Comparison of ENCODE assay signal across 9 cellular contexts in genomic region chr18:39571511-39571910, GRCh38.
DNase-seq lines count a peak whose midpoint lies in the region; ATAC-seq and TF ChIP-seq lines count a peak whose summit lies in the region.
"Had no signal": no experiment of that assay in that cellular context is flagged by ENCODE, and none has a peak within 500 bp of the region (broad histone marks: within the 10 kb centered on the region; RNA-seq: fewer than 3 reads in every experiment).

No MANE protein-coding gene starts in this region.

- H3K4me3 Mint-ChIP-seq in neural progenitor cell, result no peak overlapping the region

- H3K9me3 Mint-ChIP-seq in neural progenitor cell, result peaks cover 6% of the 10 kb centered on the region

- peaks cover 8% of the 10 kb centered on the region for H3K4me1 ChIP-seq in neural progenitor cell
- H3K4me1 ChIP-seq: BLaER1 treated with 17β-estradiol and CSF1 and Interleukin-3, amounts not matched to agents 10 nM and 100 nM had no signal

- no peak overlapping the region for H3K4me3 ChIP-seq in neural progenitor cell
- H3K4me3 ChIP-seq: BLaER1 treated with 17β-estradiol and CSF1 and Interleukin-3, amounts not matched to agents 10 nM and 100 nM had no signal

- peak; percentile 17 for DNase-seq in NCI-H1105 treated with DMSO at 0.1 percent for 48 hours (lab: John Stamatoyannopoulos, UW)
- no peak for DNase-seq in NCI-H1105 (lab: John Stamatoyannopoulos, UW)
- DNase-seq in NAMALWA (ENCODE audit: low spot score), result peak; percentile 45
- DNase-seq in dermis blood vessel endothelial cell, result peak; percentile 69
- DNase-seq in neural progenitor cell (ENCODE audit: low spot score), result peak; percentile 47
- no peak for DNase-seq in UCSD-AML1 (lab: John Stamatoyannopoulos, UW; ENCODE audit: unreplicated experiment)

- H3K4me2 ChIP-seq in neural progenitor cell, result no peak overlapping the region
- H3K4me2 ChIP-seq: BLaER1 treated with 17β-estradiol and CSF1 and Interleukin-3, amounts not matched to agents 10 nM and 100 nM had no signal

- H3K9me3 ChIP-seq in neural progenitor cell (ENCODE audit: low read depth), result no peaks in the 10 kb centered on the region
- H3K9me3 ChIP-seq: BLaER1 treated with 17β-estradiol and CSF1 and Interleukin-3, amounts not matched to agents 10 nM and 100 nM had no signal

- no peaks in the 10 kb centered on the region for H3K36me3 ChIP-seq in neural progenitor cell
- H3K36me3 ChIP-seq: BLaER1 treated with 17β-estradiol and CSF1 and Interleukin-3, amounts not matched to agents 10 nM and 100 nM had no signal

- H3K79me2 ChIP-seq in neural progenitor cell (ENCODE audit: low read depth), result no peaks in the 10 kb centered on the region

- TF ChIP-seq CTCF in neural progenitor cell (IDR thresholded peaks at IDR 0.05), result peak; percentile 56

- no peak overlapping the region for H3K27ac Mint-ChIP-seq in neural progenitor cell

- H3K4me1 Mint-ChIP-seq in neural progenitor cell, result peaks cover 10% of the 10 kb centered on the region

- H2AFZ ChIP-seq in neural progenitor cell (replicated peaks), result no peak overlapping the region

- ATAC-seq in GM21526 (IDR thresholded peaks at IDR 0.05; ENCODE audit: low FRiP score, unreplicated experiment) (no peak), HG03025 (IDR thresholded peaks at IDR 0.05; ENCODE audit: low FRiP score, unreplicated experiment) (no peak)

- H3F3A ChIP-seq in neural progenitor cell (ENCODE audit: low read depth), result no peaks in the 10 kb centered on the region

- no peaks in the 10 kb centered on the region for H4K20me1 ChIP-seq in neural progenitor cell (ENCODE audit: low read depth)
- H4K20me1 ChIP-seq: BLaER1 treated with 17β-estradiol and CSF1 and Interleukin-3, amounts not matched to agents 10 nM and 100 nM had no signal

- H3K9ac ChIP-seq in neural progenitor cell, result no peak overlapping the region
- H3K9ac ChIP-seq: BLaER1 treated with 17β-estradiol and CSF1 and Interleukin-3, amounts not matched to agents 10 nM and 100 nM had no signal

- H3K27ac ChIP-seq in neural progenitor cell, result no peak overlapping the region
- H3K27ac ChIP-seq: BLaER1 treated with 17β-estradiol and CSF1 and Interleukin-3, amounts not matched to agents 10 nM and 100 nM had no signal

- H3K27me3 ChIP-seq in neural progenitor cell, result no peaks in the 10 kb centered on the region
- H3K27me3 ChIP-seq: BLaER1 treated with 17β-estradiol and CSF1 and Interleukin-3, amounts not matched to agents 10 nM and 100 nM had no signal

- H3K27me3 Mint-ChIP-seq in neural progenitor cell (ENCODE audit: insufficient read depth, low read depth), result no peaks in the 10 kb centered on the region

- H3K36me3 Mint-ChIP-seq in neural progenitor cell, result peaks cover 8% of the 10 kb centered on the region

Comparison
In these comparisons a context has a peak if more than half of its experiments do, and no peak if none do; other contexts are left out.
1. DNase-seq: peak in NCI-H1105 treated with DMSO at 0.1 percent for 48 hours (single experiment), NAMALWA (single experiment), dermis blood vessel endothelial cell (single experiment) and neural progenitor cell (single experiment); none in NCI-H1105 (single experiment) and UCSD-AML1 (single experiment).